15 cellular contexts compared by ENCODE assay signal in genomic region chr12:58268080-58268479, GRCh38.
"Had no signal": no experiment of that assay in that cellular context is flagged by ENCODE, and none has a peak within 500 bp of the region (broad histone marks: within the 10 kb centered on the region; RNA-seq: fewer than 3 reads in every experiment).

No MANE protein-coding gene starts in this region.

- H3K27ac ChIP-seq: ascending aorta, breast epithelium, esophagus squamous epithelium, gastroesophageal sphincter had no signal

- H3K4me1 ChIP-seq: ascending aorta, breast epithelium, esophagus squamous epithelium, gastroesophageal sphincter had no signal

- H3K36me3 ChIP-seq: ascending aorta, breast epithelium, esophagus squamous epithelium, gastroesophageal sphincter had no signal

- H3K27me3 ChIP-seq: ascending aorta, breast epithelium, esophagus squamous epithelium, gastroesophageal sphincter had no signal

- ATAC-seq: gastroesophageal sphincter; left lobe of liver; mucosa of descending colon; naive thymus-derived CD4-positive, alpha-beta T cell; stimulated activated memory B cell treated with anti-CD40 and anti-IgM and Interleukin-4, amounts not matched to agents 10 μg/mL and 1 μg/mL and 100 μg/mL, for 72 hours; T-helper 17 cell had no signal

- H3K9me3 ChIP-seq: ascending aorta, breast epithelium, esophagus squamous epithelium, gastroesophageal sphincter, mucosa of descending colon had no signal

- DNase-seq: activated CD4-positive, alpha-beta T cell treated with anti-CD3 and anti-CD28 coated beads, Interleukin-2, amount 10 ng/mL, durations not matched to agents 7 days and 5 days; activated CD4-positive, CD25-positive, alpha-beta regulatory T cell; activated CD8-positive, alpha-beta memory T cell treated with anti-CD3 and anti-CD28 coated beads for 24 hours; activated naive CD4-positive, alpha-beta T cell treated with Interleukin-2 at 50 U/mL for 16 hours; esophagus squamous epithelium; islet precursor cell; mucosa of descending colon; naive thymus-derived CD4-positive, alpha-beta T cell; stimulated activated CD4-positive, alpha-beta T cell treated with anti-CD3 and anti-CD28 coated beads, Interleukin-2, amount 100 ng/mL, for 48 hours; T-helper 17 cell had no signal

- H3K4me3 ChIP-seq: ascending aorta, breast epithelium, esophagus squamous epithelium, gastroesophageal sphincter, mucosa of descending colon had no signal
